In the genomic region with DNA sequence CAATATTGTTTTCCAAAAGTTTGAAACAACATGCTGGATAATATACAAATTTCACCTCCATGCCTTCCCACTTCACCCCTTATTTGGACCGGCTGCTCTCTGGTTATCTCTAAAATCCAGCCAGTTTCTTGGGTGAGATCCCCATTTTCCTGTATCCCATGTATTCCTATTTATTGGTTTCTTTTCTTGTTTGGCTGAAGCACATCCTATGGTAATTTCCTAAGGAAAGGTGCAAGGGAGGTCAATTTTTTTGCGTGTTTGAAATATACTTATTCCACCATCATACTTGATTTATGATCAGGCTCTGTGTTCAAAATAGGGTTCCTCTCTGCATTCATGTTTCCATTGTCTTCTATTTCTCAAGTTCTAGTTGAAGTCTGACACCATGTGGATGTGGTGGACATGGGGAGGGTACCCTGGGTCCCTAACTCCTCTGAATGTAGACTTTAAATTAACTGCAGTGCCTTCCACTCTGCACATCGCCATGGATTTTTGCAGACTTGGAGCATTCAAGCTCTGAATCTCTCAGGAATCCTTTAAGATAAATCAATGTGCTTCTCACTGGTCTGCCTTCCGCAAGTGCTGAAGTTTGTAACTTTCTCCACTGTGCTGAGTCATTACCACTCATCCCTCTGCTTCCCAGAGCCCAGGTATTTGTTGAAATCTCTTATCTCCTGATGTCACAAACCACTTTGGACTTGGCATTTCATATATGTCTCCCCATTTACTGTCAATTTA, we compare ENCODE assay signal across 2 cellular contexts.
TF ChIP-seq lines count a peak whose summit lies in the region.

No MANE protein-coding gene starts in this region.

TF ChIP-seq in HEK293, 187 proteins besides CTCF, POLR2A, EP300 and RAD21:
- TF ChIP-seq, protein P1, sequence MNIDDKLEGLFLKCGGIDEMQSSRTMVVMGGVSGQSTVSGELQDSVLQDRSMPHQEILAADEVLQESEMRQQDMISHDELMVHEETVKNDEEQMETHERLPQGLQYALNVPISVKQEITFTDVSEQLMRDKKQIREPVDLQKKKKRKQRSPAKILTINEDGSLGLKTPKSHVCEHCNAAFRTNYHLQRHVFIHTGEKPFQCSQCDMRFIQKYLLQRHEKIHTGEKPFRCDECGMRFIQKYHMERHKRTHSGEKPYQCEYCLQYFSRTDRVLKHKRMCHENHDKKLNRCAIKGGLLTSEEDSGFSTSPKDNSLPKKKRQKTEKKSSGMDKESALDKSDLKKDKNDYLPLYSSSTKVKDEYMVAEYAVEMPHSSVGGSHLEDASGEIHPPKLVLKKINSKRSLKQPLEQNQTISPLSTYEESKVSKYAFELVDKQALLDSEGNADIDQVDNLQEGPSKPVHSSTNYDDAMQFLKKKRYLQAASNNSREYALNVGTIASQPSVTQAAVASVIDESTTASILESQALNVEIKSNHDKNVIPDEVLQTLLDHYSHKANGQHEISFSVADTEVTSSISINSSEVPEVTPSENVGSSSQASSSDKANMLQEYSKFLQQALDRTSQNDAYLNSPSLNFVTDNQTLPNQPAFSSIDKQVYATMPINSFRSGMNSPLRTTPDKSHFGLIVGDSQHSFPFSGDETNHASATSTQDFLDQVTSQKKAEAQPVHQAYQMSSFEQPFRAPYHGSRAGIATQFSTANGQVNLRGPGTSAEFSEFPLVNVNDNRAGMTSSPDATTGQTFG (tag by site-specific recombination; IDR thresholded peaks at IDR 0.05; ENCODE audit: borderline replicate concordance) = no peak
- TF ChIP-seq ZBTB17 (tag by site-specific recombination; IDR thresholded peaks at IDR 0.05) (peak; percentile 70), ZNF146 (tag by site-specific recombination; IDR thresholded peaks at IDR 0.05) (no peak), ZNF558 (tag by site-specific recombination; IDR thresholded peaks at IDR 0.05) (no peak), ZBTB20 (tag by site-specific recombination; IDR thresholded peaks at IDR 0.05) (no peak), ZNF202 (tag by site-specific recombination; IDR thresholded peaks at IDR 0.05; ENCODE audit: borderline replicate concordance) (no peak), ZNF624 (tag by site-specific recombination; IDR thresholded peaks at IDR 0.05) (peak; percentile 75; the same call in 1 of the 2 replicates), SETDB1 (IDR thresholded peaks at IDR 0.05; ENCODE audit: insufficient read length, low read length) (peak; percentile 61), ZNF561 (tag by site-specific recombination; IDR thresholded peaks at IDR 0.05; ENCODE audit: borderline replicate concordance) (no peak), HOXC10 (CRISPR knock-in tag; IDR thresholded peaks at IDR 0.05) (no peak)

TF ChIP-seq in SK-N-SH, 30 proteins besides CTCF, POLR2A, EP300 and RAD21 (continued from another document):
- TF ChIP-seq, protein P2, sequence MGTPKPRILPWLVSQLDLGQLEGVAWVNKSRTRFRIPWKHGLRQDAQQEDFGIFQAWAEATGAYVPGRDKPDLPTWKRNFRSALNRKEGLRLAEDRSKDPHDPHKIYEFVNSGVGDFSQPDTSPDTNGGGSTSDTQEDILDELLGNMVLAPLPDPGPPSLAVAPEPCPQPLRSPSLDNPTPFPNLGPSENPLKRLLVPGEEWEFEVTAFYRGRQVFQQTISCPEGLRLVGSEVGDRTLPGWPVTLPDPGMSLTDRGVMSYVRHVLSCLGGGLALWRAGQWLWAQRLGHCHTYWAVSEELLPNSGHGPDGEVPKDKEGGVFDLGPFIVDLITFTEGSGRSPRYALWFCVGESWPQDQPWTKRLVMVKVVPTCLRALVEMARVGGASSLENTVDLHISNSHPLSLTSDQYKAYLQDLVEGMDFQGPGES (IDR thresholded peaks at IDR 0.05; ENCODE audit: low read depth, low read length) = no peak
- TF ChIP-seq, protein P3, sequence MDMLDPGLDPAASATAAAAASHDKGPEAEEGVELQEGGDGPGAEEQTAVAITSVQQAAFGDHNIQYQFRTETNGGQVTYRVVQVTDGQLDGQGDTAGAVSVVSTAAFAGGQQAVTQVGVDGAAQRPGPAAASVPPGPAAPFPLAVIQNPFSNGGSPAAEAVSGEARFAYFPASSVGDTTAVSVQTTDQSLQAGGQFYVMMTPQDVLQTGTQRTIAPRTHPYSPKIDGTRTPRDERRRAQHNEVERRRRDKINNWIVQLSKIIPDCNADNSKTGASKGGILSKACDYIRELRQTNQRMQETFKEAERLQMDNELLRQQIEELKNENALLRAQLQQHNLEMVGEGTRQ (IDR thresholded peaks at IDR 0.05; ENCODE audit: borderline replicate concordance, low read depth, low read length) = no peak
- TF ChIP-seq FOXJ3 (CRISPR knock-in tag; IDR thresholded peaks at IDR 0.05) = no peak
- no peak for TF ChIP-seq YY1 (IDR thresholded peaks at IDR 0.05; ENCODE audit: low read depth)
- TF ChIP-seq, protein P4, sequence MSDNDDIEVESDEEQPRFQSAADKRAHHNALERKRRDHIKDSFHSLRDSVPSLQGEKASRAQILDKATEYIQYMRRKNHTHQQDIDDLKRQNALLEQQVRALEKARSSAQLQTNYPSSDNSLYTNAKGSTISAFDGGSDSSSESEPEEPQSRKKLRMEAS (IDR thresholded peaks at IDR 0.05; ENCODE audit: low read depth) = no peak
- no peak for TF ChIP-seq ELF1 (IDR thresholded peaks at IDR 0.05)
- TF ChIP-seq TEAD4 (IDR thresholded peaks at IDR 0.05; ENCODE audit: borderline replicate concordance, insufficient read depth) = no peak
- TF ChIP-seq CHD2 (IDR thresholded peaks at IDR 0.05; ENCODE audit: low read length, partially characterized antibody) = no peak
- TF ChIP-seq NRF1 (IDR thresholded peaks at IDR 0.05; ENCODE audit: low read depth, low read length) = no peak
- TF ChIP-seq, protein P5, sequence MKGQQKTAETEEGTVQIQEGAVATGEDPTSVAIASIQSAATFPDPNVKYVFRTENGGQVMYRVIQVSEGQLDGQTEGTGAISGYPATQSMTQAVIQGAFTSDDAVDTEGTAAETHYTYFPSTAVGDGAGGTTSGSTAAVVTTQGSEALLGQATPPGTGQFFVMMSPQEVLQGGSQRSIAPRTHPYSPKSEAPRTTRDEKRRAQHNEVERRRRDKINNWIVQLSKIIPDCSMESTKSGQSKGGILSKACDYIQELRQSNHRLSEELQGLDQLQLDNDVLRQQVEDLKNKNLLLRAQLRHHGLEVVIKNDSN (IDR thresholded peaks at IDR 0.05; ENCODE audit: borderline replicate concordance, low read depth) = no peak
- TF ChIP-seq NFIC (IDR thresholded peaks at IDR 0.05; ENCODE audit: borderline replicate concordance) = peak; percentile 16; the same call in 1 of the 2 replicates
